Comparison of ENCODE assay signal across 8 cellular contexts in the genomic region with DNA sequence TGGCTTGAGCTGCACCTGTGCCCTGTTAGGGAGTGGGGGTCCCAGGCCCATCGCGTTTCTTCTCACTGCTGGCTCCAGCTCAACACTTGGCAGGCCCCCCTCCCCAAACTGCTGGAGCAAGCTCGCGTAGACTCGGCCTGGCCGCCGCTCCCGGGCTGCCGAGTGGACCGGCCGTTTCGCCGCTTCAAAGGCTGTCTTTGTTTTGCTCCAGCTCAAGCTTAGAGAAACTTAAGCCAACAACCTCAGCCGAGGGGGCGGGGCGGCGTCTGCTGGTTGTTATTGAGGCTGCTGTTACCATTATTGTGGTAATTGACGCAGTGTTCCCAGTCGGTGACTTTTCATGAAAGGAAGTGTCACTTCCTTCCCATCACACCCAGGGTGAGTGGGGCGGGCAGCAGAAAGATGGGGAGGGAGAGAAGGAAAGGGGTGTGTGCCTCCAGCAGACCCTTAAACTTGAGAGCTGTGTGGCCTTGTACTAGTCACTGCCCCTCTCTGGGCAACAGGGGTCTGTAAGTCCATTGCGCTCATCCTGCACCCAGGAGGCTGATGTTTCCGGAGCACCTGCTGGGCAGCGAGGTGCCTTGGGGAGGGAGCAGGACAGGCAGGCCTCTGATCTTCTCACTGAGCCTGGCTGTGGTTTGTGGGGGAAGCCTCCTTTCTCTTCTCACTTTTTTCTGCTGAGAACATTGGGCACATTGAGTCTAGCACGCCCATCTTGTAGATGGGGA. TPM values are rescaled to one million over a fixed set of nuclear protein-coding genes. Genes with fewer than 3 reads are reported as not detected.
DNase-seq lines count a peak whose midpoint lies in the region; ATAC-seq and TF ChIP-seq lines count a peak whose summit lies in the region.

No MANE protein-coding gene starts in this region.

- peaks cover 23 to 86% of the 10 kb centered on the region in 2 donors for H3K4me1 ChIP-seq in left lung

- peak overlapping the region; percentile 96 to 99 for H3K27ac ChIP-seq in left lung

- TF ChIP-seq CTCF in GM12864 (IDR thresholded peaks at IDR 0.05; ENCODE audit: low read depth, low read length, missing control alignments) (no peak), cardiac fibroblast (IDR thresholded peaks at IDR 0.05; ENCODE audit: low read depth, low read length) (no peak), left lung (IDR thresholded peaks at IDR 0.05) (no peak)

- no peaks in the 10 kb centered on the region for H3K9me3 ChIP-seq in left lung

- H3K27me3 ChIP-seq in left lung: no peaks in the 10 kb centered on the region

- H3K4me3 ChIP-seq in GM12864 (ENCODE audit: low read depth, low read length) (peak overlapping the region; percentile 90), cardiac fibroblast (replicated peaks in 1 of 2; ENCODE audit: low read depth in 2 of 2, low read length in 2 of 2) (peak overlapping the region; percentile 10 to 74), left lung (peak overlapping the region; percentile 73 to 87)

- peaks cover 0 to 29% of the 10 kb centered on the region in 2 donors for H3K36me3 ChIP-seq in left lung

- intact Hi-C loops in left lung (cut with DNase I): no loop called here

- no peak for DNase-seq in GM12864 (ENCODE audit: low read depth)
- DNase-seq in activated CD4-positive, CD25-positive, alpha-beta regulatory T cell (lab: John Stamatoyannopoulos, UW): peak; percentile 58 to 87 (median 80)
- peak in 1 of 2 donors; percentile 41 for DNase-seq in cardiac fibroblast (ENCODE audit: low read depth in 2 of 2)
- DNase-seq in left lung: peak; percentile 86 to 94
- DNase-seq in stimulated activated CD4-positive, alpha-beta T cell treated with anti-CD3 and anti-CD28 coated beads, Interleukin-4, amount 100 ng/mL, for 1 hour: peak; percentile 87
- DNase-seq in NCI-H1694 treated with DMSO at 0.1 percent for 48 hours (lab: John Stamatoyannopoulos, UW): no peak

- ATAC-seq in left lung: peak; percentile 22
- no peak for ATAC-seq in HG02970 (IDR thresholded peaks at IDR 0.05; ENCODE audit: low FRiP score, unreplicated experiment)
- no peak for ATAC-seq in GM21423 (IDR thresholded peaks at IDR 0.05; ENCODE audit: unreplicated experiment)

RNA-seq across cellular contexts. Expression of gene ARID5A, which starts 2.1 kb away (rescaled TPM):
- 10 to 100 TPM; 17.4 to 30.9 TPM for total RNA-seq in left lung

RNA-seq across cellular contexts. Expression of gene NEURL3, which starts 33.5 kb away (rescaled TPM):
- under 1 TPM; 0.18 to 0.23 TPM for total RNA-seq in left lung

Comparison
In these comparisons a context has a peak if more than half of its experiments do, and no peak if none do; other contexts are left out.
1. DNase-seq: peak in activated CD4-positive, CD25-positive, alpha-beta regulatory T cell (4 of 4), left lung (2 of 2) and stimulated activated CD4-positive, alpha-beta T cell treated with anti-CD3 and anti-CD28 coated beads, Interleukin-4, amount 100 ng/mL, for 1 hour (single experiment); none in GM12864 (single experiment) and NCI-H1694 treated with DMSO at 0.1 percent for 48 hours (single experiment).
2. Peak in every context shown above with its lines, with median percentiles within 50 percentile points of each other: H3K4me3 ChIP-seq.